ENCODE assay signal across 26 cellular contexts in genomic region chr4:52628543-52628942, GRCh38.
"Had no signal": no experiment of that assay in that cellular context is flagged by ENCODE, and none has a peak within 500 bp of the region (broad histone marks: within the 10 kb centered on the region; RNA-seq: fewer than 3 reads in every experiment).

No MANE protein-coding gene starts in this region.

- H3K27ac ChIP-seq: adrenal gland, lower lobe of right lung, uterus, VCaP had no signal

- H3K4me3 ChIP-seq: adrenal gland, heart left ventricle, lower lobe of right lung, uterus had no signal

- H3K4me2 ChIP-seq: SK-N-SH had no signal

- H3K36me3 ChIP-seq: uterus had no signal

- H3K27me3 ChIP-seq: adrenal gland, heart left ventricle, uterus had no signal

- H3K9me3 ChIP-seq: adrenal gland, heart left ventricle, lower lobe of right lung, SK-N-SH, uterus had no signal

- DNase-seq: activated CD4-positive, alpha-beta memory T cell treated with anti-CD3 and anti-CD28 coated beads for 36 hours; activated CD4-positive, alpha-beta T cell treated with anti-CD3 and anti-CD28 coated beads for 48 hours; activated CD8-positive, alpha-beta memory T cell treated with anti-CD3 and anti-CD28 coated beads, Interleukin-2, amount 50 U/mL, for 4 hours; activated effector memory CD4-positive, alpha-beta T cell treated with anti-CD3 and anti-CD28 coated beads, Interleukin-2, amount 50 U/mL, for 16 hours; activated naive CD4-positive, alpha-beta T cell treated with anti-CD3 and anti-CD28 coated beads for 36 hours; activated naive CD8-positive, alpha-beta T cell treated with anti-CD3 and anti-CD28 coated beads for 36 hours; activated T-cell treated with anti-CD3 and anti-CD28 coated beads, Interleukin-2, amount 50 U/mL, for 1 hour; central memory CD4-positive, alpha-beta T cell; dermis blood vessel endothelial cell; effector CD4-positive, alpha-beta T cell; heart left ventricle; lower lobe of right lung; mesendoderm; natural killer cell; SK-N-SH; stimulated activated CD4-positive, alpha-beta T cell treated with anti-CD3 and anti-CD28 coated beads, Interleukin-2, amount 100 ng/mL, for 48 hours; stimulated activated naive CD8-positive, alpha-beta T cell treated with anti-CD3 and anti-CD28 coated beads, Interleukin-15, Interleukin-2, amounts not matched to agents 100 U/mL and 50 U/mL, for 24 hours; SW 1271; T-helper 9 cell; uterus had no signal

- H3K9ac ChIP-seq: SK-N-SH had no signal

- H3K4me1 ChIP-seq: adrenal gland, lower lobe of right lung, uterus had no signal

- FAIRE-seq: astrocyte, endometrium, TTC549 had no signal

- ATAC-seq: activated CD4-positive, CD25-positive, alpha-beta regulatory T cell treated with anti-CD3 and anti-CD28 coated beads, Interleukin-2, amount 50 U/mL, for 24 hours; lower lobe of right lung; natural killer cell; stimulated activated naive CD8-positive, alpha-beta T cell treated with anti-CD3 and anti-CD28 coated beads, Interleukin-15, Interleukin-2, amounts not matched to agents 100 U/mL and 50 U/mL, for 24 hours had no signal
